ENCODE assay signal across 8 cellular contexts in the genomic region with DNA sequence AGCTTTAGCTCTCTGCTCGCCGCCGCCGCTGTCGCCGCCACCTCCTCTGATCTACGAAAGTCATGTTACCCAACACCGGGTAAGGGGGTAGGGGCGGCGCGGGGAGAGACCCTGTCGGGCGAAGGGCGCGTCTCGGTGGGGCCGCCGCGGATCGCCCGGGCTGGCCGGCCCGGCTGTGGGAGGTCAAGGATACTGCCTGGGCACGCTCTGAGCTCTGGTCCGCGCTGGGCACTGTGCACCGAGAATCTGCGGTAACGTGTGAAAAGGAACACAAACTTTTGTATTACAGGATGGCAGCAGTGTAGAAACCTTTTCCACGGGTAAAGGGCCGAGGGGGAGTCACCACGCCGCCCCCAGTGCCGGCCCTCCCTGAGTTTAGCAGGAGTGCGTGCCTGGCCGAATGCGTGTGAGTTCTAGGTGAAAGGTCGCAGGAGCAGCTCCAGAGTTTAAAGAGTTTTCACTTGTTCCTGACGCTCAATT. TPM values are rescaled to one million over a fixed set of nuclear protein-coding genes. Genes with fewer than 3 reads are reported as not detected.
DNase-seq lines count a peak whose midpoint lies in the region; ATAC-seq, FAIRE-seq and TF ChIP-seq lines count a peak whose summit lies in the region.

A gene (plus strand): TSS at position 7 of the 480 bp plus-strand sequence. CDS start 56 bp downstream, at position 63.

- peak within 1 kb of the TSS; percentile 89 for H2AFZ ChIP-seq in OCI-LY3 (ENCODE audit: low read depth, low read length)

- peak within 1 kb of the TSS; percentile 70 for H3K27ac ChIP-seq in OCI-LY3 (ENCODE audit: low read length)
- peak within 1 kb of the TSS; percentile 98 for H3K27ac ChIP-seq in caudate nucleus (ENCODE audit: low read depth, low read length)

- peak within 1 kb of the TSS; percentile 78 for H3K9ac ChIP-seq in OCI-LY3 (ENCODE audit: low read length)

- H4K20me1 ChIP-seq in OCI-LY3 (ENCODE audit: insufficient read depth, low read length), result no peaks in the 10 kb centered on the region

- peak; percentile 2 to 5 for ATAC-seq in activated CD4-positive, CD25-positive, alpha-beta regulatory T cell treated with anti-CD3 and anti-CD28 coated beads, Interleukin-2, amount 50 U/mL, for 24 hours
- peak; percentile 15 for ATAC-seq in HG02840 (IDR thresholded peaks at IDR 0.05; ENCODE audit: low FRiP score, unreplicated experiment)
- peak; percentile 40 for ATAC-seq in left colon

- peak within 1 kb of the TSS; percentile 96 for H3K4me2 ChIP-seq in OCI-LY3 (ENCODE audit: low read length)

- H3K4me3 ChIP-seq in OCI-LY3 (ENCODE audit: low read length), result peak within 1 kb of the TSS; percentile 82

- TF ChIP-seq CTCF in OCI-LY3 (IDR thresholded peaks at IDR 0.05; ENCODE audit: low read depth, low read length), result no peak

- no peaks in the 10 kb centered on the region for H3K9me3 ChIP-seq in OCI-LY3 (ENCODE audit: insufficient read depth, low read length)

- no peaks in the 10 kb centered on the region for H3K36me3 ChIP-seq in OCI-LY3 (replicated peaks; ENCODE audit: low read depth, low read length)

- no peak for DNase-seq in activated CD4-positive, CD25-positive, alpha-beta regulatory T cell treated with anti-CD3 and anti-CD28 coated beads, Interleukin-2, amount 50 U/mL, for 72 hours
- DNase-seq in caudate nucleus (lab: John Stamatoyannopoulos, UW) (peak in 12 of 61 donors; percentile 25 to 65 (median 38)), left colon (peak; percentile 58 to 66), RCC 7860 (ENCODE audit: low spot score) (no peak)
- DNase-seq in stimulated activated CD8-positive, alpha-beta memory T cell treated with anti-CD3 and anti-CD28 coated beads, Interleukin-4, amount 100 ng/mL, for 24 hours (ENCODE audit: low read depth), result peak; percentile 16

- H3K79me2 ChIP-seq in OCI-LY3 (ENCODE audit: low read length), result peaks cover 4% of the 10 kb centered on the region; the same call in 1 of the 2 replicates

- peaks cover 14% of the 10 kb centered on the region for H3K4me1 ChIP-seq in OCI-LY3 (ENCODE audit: low read length)

- intact Hi-C loops in left colon (cut with DNase I, micrococcal nuclease), result loop anchor here in 1 of 2 donors (5.0 kb wide), 1 partner anchor 48 kb away; a partner anchor contains a TSS

- FAIRE-seq in RCC 7860 (lab: Jason Lieb, UNC), result no peak

- no peaks in the 10 kb centered on the region for H3K27me3 ChIP-seq in OCI-LY3 (ENCODE audit: low read depth, low read length)

RNA-seq across cellular contexts. Expression of the gene that starts here (rescaled TPM):
- 10 to 100 TPM; 41.1 to 54.4 TPM for total RNA-seq in left colon

Comparison
In these comparisons a context has a peak if more than half of its experiments do, and no peak if none do; other contexts are left out.
1. DNase-seq: peak in left colon (2 of 2) and stimulated activated CD8-positive, alpha-beta memory T cell treated with anti-CD3 and anti-CD28 coated beads, Interleukin-4, amount 100 ng/mL, for 24 hours (single experiment); none in activated CD4-positive, CD25-positive, alpha-beta regulatory T cell treated with anti-CD3 and anti-CD28 coated beads, Interleukin-2, amount 50 U/mL, for 72 hours (single experiment) and RCC 7860 (single experiment).
2. Peak in every context shown above with its lines, with median percentiles within 50 percentile points of each other: ATAC-seq.